ENCODE assay signal across 8 cellular contexts in the genomic region with DNA sequence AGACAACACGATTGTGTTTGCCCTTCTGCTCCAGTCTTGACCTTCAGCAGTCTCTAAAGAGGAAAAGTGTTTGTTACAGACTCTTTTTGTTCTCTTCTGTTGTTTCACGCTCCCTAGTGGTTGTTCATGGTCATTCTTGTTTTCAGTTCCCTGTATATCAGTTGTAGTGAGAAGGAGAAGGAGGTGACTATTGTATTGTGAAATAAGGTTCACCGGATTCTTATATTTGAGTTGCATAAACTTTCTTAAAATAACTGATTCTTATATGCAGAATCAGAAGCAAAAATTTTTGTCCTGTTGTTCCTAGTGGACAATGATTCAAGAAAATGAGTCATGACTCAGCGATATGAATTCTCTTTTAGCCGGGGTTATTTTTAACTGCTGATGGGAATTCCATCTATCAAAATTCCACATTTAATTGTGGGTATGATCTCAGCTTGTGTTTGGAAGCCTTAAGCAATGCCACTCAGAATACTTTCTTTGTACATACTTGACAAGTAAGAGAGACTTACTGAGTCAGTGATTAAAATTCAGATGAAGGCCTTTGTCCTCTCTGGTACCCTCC.
DNase-seq lines count a peak whose midpoint lies in the region; ATAC-seq, FAIRE-seq and TF ChIP-seq lines count a peak whose summit lies in the region.

No MANE protein-coding gene starts in this region.

- DNase-seq in DND-41 (no peak), RWPE1 (ENCODE audit: low spot score) (peak; percentile 50), fibroblast of the conjunctiva (ENCODE audit: low read depth) (peak; percentile 77), pancreas (no peak), D341Med (ENCODE audit: low spot score) (no peak)
- no peak for DNase-seq in activated naive CD4-positive, alpha-beta T cell treated with anti-CD3 and anti-CD28 coated beads, Interleukin-2, amount 50 U/mL, for 16 hours
- DNase-seq in activated CD4-positive, alpha-beta T cell treated with anti-CD3 and anti-CD28 coated beads for 1 hour, result no peak

- no peak overlapping the region for H3K4me2 ChIP-seq in DND-41 (ENCODE audit: insufficient read depth, low read length)

- H3K36me3 ChIP-seq in DND-41 (ENCODE audit: insufficient read depth, low read length) (no peaks in the 10 kb centered on the region), pancreas (no peaks in the 10 kb centered on the region)

- POLR2A ChIA-PET in RWPE1 (lab: Yijun Ruan, JAX; ENCODE audit: low non-redundant PET), result no interaction called here

- no peaks in the 10 kb centered on the region for H3K4me1 ChIP-seq in DND-41 (ENCODE audit: insufficient read depth, low read length)
- H3K4me1 ChIP-seq in pancreas, result peaks cover 4 to 9% (median 5%) of the 10 kb centered on the region in 3 donors

- H3K79me2 ChIP-seq in DND-41 (ENCODE audit: insufficient read depth, low read length), result no peaks in the 10 kb centered on the region

- H4K20me1 ChIP-seq in DND-41 (ENCODE audit: insufficient read depth, low read length), result no peaks in the 10 kb centered on the region

- CTCF ChIA-PET in RWPE1 (lab: Yijun Ruan, JAX), result interaction anchor here (0.6 to 2.1 kb wide), 4 partner anchors 34 to 1892 kb away, joined by 3 to 7 read pairs (median 4); no protein-coding TSS in a partner anchor

- H3K27ac ChIP-seq in DND-41 (ENCODE audit: low read length) (no peak overlapping the region), RWPE1 (no peak overlapping the region), pancreas (peak overlapping the region in 2 of 4 donors; percentile 18 to 48)

- H3K9ac ChIP-seq in DND-41 (ENCODE audit: low read depth, low read length), result no peak overlapping the region

- H3K9me3 ChIP-seq in DND-41 (ENCODE audit: insufficient read depth, low read length, severe bottlenecking) (no peaks in the 10 kb centered on the region), pancreas (no peaks in the 10 kb centered on the region)

- H3K27me3 ChIP-seq in DND-41 (ENCODE audit: insufficient read depth, low read length, poor library complexity) (peaks cover 5% of the 10 kb centered on the region), pancreas (no peaks in the 10 kb centered on the region)

- intact Hi-C loops in pancreas (cut with DNase I), result no loop called here

- TF ChIP-seq CTCF in DND-41 (IDR thresholded peaks at IDR 0.05; ENCODE audit: borderline replicate concordance, extremely low read depth, low read length, poor library complexity, severe bottlenecking) (peak; percentile 34), RWPE1 (conservative IDR thresholded peaks at IDR 0.05; ENCODE audit: low read depth) (peak; percentile 63), pancreas (IDR thresholded peaks at IDR 0.05) (peak in 2 of 4 donors; percentile 32 to 40)

- no peak overlapping the region for H2AFZ ChIP-seq in DND-41 (ENCODE audit: low read depth, low read length)

- H3K4me3 ChIP-seq in DND-41 (ENCODE audit: low read depth in 1 of 2, low read length in 2 of 2) (no peak overlapping the region), pancreas (no peak overlapping the region)

- ATAC-seq in DND-41 (ENCODE audit: insufficient read depth, low read depth) (no peak), HG02885 (IDR thresholded peaks at IDR 0.05; ENCODE audit: poor library complexity, unreplicated experiment) (peak; percentile 79), pancreas (peak; percentile 49 to 85 (median 83))

- peak; percentile 71 for FAIRE-seq in pancreas (lab: Jason Lieb, UNC)

- 20 to 27% methylated on average over 5 of the region's 5 CpGs for WGBS in pancreas, 2 donors

Comparison
In these comparisons a context has a peak if more than half of its experiments do, and no peak if none do; other contexts are left out.
1. DNase-seq: peak in RWPE1 (single experiment) and fibroblast of the conjunctiva (single experiment); none in DND-41 (single experiment), pancreas (0 of 6), activated naive CD4-positive, alpha-beta T cell treated with anti-CD3 and anti-CD28 coated beads, Interleukin-2, amount 50 U/mL, for 16 hours (single experiment), activated CD4-positive, alpha-beta T cell treated with anti-CD3 and anti-CD28 coated beads for 1 hour (single experiment) and D341Med (single experiment).